Comparison of ENCODE assay signal across 1 cellular context in genomic region chr1:77779529-77780281, GRCh38.
A peak's percentile ranks its signal among the peaks of the same experiment; 100 is the strongest.
TF ChIP-seq lines count a peak whose summit lies in the region.

A gene with protein sequence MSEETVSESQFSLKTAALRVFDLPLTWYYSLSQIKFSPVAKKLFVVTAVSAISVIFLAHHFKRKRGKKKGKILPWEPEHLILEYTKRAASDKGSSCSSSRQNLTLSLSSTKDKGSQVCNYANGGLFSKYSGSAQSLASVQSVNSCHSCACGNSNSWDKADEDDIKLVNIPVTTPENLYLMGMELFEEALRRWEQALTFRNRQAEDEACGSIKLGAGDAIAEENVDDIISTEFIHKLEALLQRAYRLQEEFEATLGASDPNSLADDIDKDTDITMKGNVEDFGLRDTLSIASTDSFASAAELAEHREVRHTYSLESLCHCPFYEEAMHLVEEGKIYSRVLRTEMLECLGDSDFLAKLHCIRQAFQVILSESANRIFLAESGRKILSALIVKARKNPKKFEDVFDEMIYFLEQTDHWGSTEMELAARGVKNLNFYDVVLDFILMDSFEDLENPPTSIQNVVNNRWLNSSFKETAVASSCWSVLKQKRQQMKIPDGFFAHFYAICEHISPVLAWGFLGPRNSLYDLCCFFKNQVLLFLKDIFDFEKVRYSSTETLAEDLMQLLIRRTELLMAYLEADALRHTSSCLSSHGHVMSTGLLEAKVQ (plus strand): TSS chr1:77779649. CDS start chr1:77783253, 3,604 bp downstream.

TF ChIP-seq in K562, 482 proteins besides CTCF, POLR2A, EP300 and RAD21 (continued from another document and continues in another):
- TF ChIP-seq TFAP4 (CRISPR knock-in tag; IDR thresholded peaks at IDR 0.05; ENCODE audit: borderline replicate concordance) (peak; percentile 98), ZFP36 (IDR thresholded peaks at IDR 0.05; ENCODE audit: low read depth, low read length, partially characterized antibody) (peak; percentile 11), MBD2 (IDR thresholded peaks at IDR 0.05; ENCODE audit: borderline replicate concordance, low read depth) (peak; percentile 48; the same call in 1 of the 2 replicates), ZNF184 (CRISPR knock-in tag; IDR thresholded peaks at IDR 0.05) (no peak), ZNF282 (CRISPR knock-in tag; IDR thresholded peaks at IDR 0.05) (no peak), ZNF24 (IDR thresholded peaks at IDR 0.05) (no peak), KLF1 (tag; IDR thresholded peaks at IDR 0.05) (no peak), ZZZ3 (IDR thresholded peaks at IDR 0.05) (no peak), ZBED1 (IDR thresholded peaks at IDR 0.05) (no peak), TAF15 (IDR thresholded peaks at IDR 0.05; ENCODE audit: low read depth, low read length) (no peak), E4F1 (CRISPR knock-in tag; IDR thresholded peaks at IDR 0.05; ENCODE audit: borderline replicate concordance) (no peak), AFF4 (CRISPR knock-in tag; IDR thresholded peaks at IDR 0.05) (0 out of 2 replicates have a peak, but pooled peaks have one; percentile 40), DIDO1 (tag; IDR thresholded peaks at IDR 0.05; ENCODE audit: low read depth) (peak; percentile 96), MXI1 (IDR thresholded peaks at IDR 0.05; ENCODE audit: low read depth, low read length) (no peak), PREB (CRISPR knock-in tag; IDR thresholded peaks at IDR 0.05) (0 out of 2 replicates have a peak, but pooled peaks have one; percentile 59), MBD1 (CRISPR knock-in tag; IDR thresholded peaks at IDR 0.05) (no peak), MYC (IDR thresholded peaks at IDR 0.05; ENCODE audit: low read depth, low read length) (peak; percentile 72), MYC (CRISPR knock-in tag; IDR thresholded peaks at IDR 0.05; ENCODE audit: borderline replicate concordance, low read depth) (no peak), KAT7 (CRISPR knock-in tag; IDR thresholded peaks at IDR 0.05; ENCODE audit: borderline replicate concordance) (peak; percentile 77; the same call in 1 of the 2 replicates), NRF1 (conservative IDR thresholded peaks at IDR 0.05 in 1 of 2, IDR thresholded peaks at IDR 0.05 in 1 of 2) (peak; percentile 41 to 57; a peak in 3 of 4 replicates), KDM5B (IDR thresholded peaks at IDR 0.05; ENCODE audit: insufficient replicate concordance, low read depth, low read length) (peak; percentile 52), SIN3A (IDR thresholded peaks at IDR 0.05; ENCODE audit: borderline replicate concordance in 2 of 2, control insufficient read depth in 1 of 2, low read depth in 2 of 2, low read length in 2 of 2) (peak; percentile 93 to 98; a peak in 3 of 4 replicates), NFYB (IDR thresholded peaks at IDR 0.05; ENCODE audit: extremely low read depth, insufficient read length) (no peak), ETS2 (tag; IDR thresholded peaks at IDR 0.05; ENCODE audit: borderline replicate concordance, poor library complexity, severe bottlenecking) (no peak), TSC22D4 (tag; IDR thresholded peaks at IDR 0.05) (no peak), SIX5 (IDR thresholded peaks at IDR 0.05; ENCODE audit: borderline replicate concordance in 1 of 2, insufficient read depth in 1 of 2, low read depth in 1 of 2, low read length in 2 of 2) (peak; percentile 61 to 64), MNT (conservative IDR thresholded peaks at IDR 0.05) (peak; percentile 49 to 77), ZBTB12 (CRISPR knock-in tag; IDR thresholded peaks at IDR 0.05) (peak; percentile 48; the same call in 1 of the 2 replicates), SMARCA5 (IDR thresholded peaks at IDR 0.05) (no peak)
- TF ChIP-seq, protein P1, sequence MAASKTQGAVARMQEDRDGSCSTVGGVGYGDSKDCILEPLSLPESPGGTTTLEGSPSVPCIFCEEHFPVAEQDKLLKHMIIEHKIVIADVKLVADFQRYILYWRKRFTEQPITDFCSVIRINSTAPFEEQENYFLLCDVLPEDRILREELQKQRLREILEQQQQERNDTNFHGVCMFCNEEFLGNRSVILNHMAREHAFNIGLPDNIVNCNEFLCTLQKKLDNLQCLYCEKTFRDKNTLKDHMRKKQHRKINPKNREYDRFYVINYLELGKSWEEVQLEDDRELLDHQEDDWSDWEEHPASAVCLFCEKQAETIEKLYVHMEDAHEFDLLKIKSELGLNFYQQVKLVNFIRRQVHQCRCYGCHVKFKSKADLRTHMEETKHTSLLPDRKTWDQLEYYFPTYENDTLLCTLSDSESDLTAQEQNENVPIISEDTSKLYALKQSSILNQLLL (CRISPR knock-in tag; IDR thresholded peaks at IDR 0.05; ENCODE audit: borderline replicate concordance) = no peak
- TF ChIP-seq, protein P2, sequence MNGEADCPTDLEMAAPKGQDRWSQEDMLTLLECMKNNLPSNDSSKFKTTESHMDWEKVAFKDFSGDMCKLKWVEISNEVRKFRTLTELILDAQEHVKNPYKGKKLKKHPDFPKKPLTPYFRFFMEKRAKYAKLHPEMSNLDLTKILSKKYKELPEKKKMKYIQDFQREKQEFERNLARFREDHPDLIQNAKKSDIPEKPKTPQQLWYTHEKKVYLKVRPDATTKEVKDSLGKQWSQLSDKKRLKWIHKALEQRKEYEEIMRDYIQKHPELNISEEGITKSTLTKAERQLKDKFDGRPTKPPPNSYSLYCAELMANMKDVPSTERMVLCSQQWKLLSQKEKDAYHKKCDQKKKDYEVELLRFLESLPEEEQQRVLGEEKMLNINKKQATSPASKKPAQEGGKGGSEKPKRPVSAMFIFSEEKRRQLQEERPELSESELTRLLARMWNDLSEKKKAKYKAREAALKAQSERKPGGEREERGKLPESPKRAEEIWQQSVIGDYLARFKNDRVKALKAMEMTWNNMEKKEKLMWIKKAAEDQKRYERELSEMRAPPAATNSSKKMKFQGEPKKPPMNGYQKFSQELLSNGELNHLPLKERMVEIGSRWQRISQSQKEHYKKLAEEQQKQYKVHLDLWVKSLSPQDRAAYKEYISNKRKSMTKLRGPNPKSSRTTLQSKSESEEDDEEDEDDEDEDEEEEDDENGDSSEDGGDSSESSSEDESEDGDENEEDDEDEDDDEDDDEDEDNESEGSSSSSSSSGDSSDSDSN (IDR thresholded peaks at IDR 0.05; ENCODE audit: borderline replicate concordance in 1 of 2, low read depth in 2 of 2, low read length in 2 of 2) = 0 out of 4 replicates have a peak, but pooled peaks of 1 of the 2 experiments have one; percentile 61
- TF ChIP-seq, protein P3, sequence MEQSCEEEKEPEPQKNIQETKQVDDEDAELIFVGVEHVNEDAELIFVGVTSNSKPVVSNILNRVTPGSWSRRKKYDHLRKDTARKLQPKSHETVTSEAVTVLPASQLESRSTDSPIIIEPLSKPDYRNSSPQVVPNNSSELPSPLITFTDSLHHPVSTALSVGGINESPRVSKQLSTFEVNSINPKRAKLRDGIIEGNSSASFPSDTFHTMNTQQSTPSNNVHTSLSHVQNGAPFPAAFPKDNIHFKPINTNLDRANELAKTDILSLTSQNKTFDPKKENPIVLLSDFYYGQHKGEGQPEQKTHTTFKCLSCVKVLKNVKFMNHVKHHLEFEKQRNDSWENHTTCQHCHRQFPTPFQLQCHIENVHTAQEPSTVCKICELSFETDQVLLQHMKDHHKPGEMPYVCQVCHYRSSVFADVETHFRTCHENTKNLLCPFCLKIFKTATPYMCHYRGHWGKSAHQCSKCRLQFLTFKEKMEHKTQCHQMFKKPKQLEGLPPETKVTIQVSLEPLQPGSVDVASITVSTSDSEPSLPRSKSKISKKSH (CRISPR knock-in tag; IDR thresholded peaks at IDR 0.05) = no peak
- TF ChIP-seq, protein P4, sequence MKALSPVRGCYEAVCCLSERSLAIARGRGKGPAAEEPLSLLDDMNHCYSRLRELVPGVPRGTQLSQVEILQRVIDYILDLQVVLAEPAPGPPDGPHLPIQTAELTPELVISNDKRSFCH (CRISPR knock-in tag; IDR thresholded peaks at IDR 0.05) = no peak
- TF ChIP-seq, protein P4 (tag; IDR thresholded peaks at IDR 0.05) = no peak
